8 cellular contexts compared by ENCODE assay signal in genomic region chr19:16184665-16185122, GRCh38. TPM values are rescaled to one million over a fixed set of nuclear protein-coding genes. Genes with fewer than 3 reads are reported as not detected.
DNase-seq lines count a peak whose midpoint lies in the region; ATAC-seq and TF ChIP-seq lines count a peak whose summit lies in the region.

No MANE protein-coding gene starts in this region.

- TF ChIP-seq EP300 in suprapubic skin (IDR thresholded peaks at IDR 0.05), result no peak

- intact Hi-C loops in activated CD4-positive, alpha-beta T cell treated with anti-CD3 and anti-CD28 coated beads, Interleukin-2, amount 10 ng/mL, durations not matched to agents 24 days and 14 days (cut with micrococcal nuclease), result loop anchor here (1.0 to 2.0 kb wide), 4 partner anchors 13 to 73 kb away; partner anchors contain the start of genes AP1M1 and RAB8A

- no peak for TF ChIP-seq POLR2A in suprapubic skin (IDR thresholded peaks at IDR 0.05)

- peak overlapping the region; percentile 95 for H3K27ac Mint-ChIP-seq in activated CD4-positive, alpha-beta T cell treated with anti-CD3 and anti-CD28 coated beads, Interleukin-2, amount 10 ng/mL, durations not matched to agents 24 days and 14 days
- peak overlapping the region; percentile 98 for H3K27ac Mint-ChIP-seq in activated T-helper 17 cell treated with anti-CD3 and anti-CD28 coated beads, Interleukin-2, amount 50 U/mL, for 72 hours

- 40% methylated on average over 18 of the region's 18 CpGs for WGBS in suprapubic skin

- no peak overlapping the region for H3K27ac ChIP-seq in suprapubic skin

- no peaks in the 10 kb centered on the region for H3K9me3 ChIP-seq in suprapubic skin

- no peaks in the 10 kb centered on the region for H3K36me3 ChIP-seq in kidney epithelial cell (ENCODE audit: control insufficient read depth, insufficient read depth, low read length)
- peaks cover 15% of the 10 kb centered on the region for H3K36me3 ChIP-seq in suprapubic skin

- H3K4me1 ChIP-seq in suprapubic skin, result peaks cover 30% of the 10 kb centered on the region

- DNase-seq in activated CD4-positive, alpha-beta T cell treated with anti-CD3 and anti-CD28 coated beads, Interleukin-2, amount 10 ng/mL, durations not matched to agents 24 days and 14 days, result no peak
- DNase-seq in activated CD4-positive, alpha-beta T cell treated with anti-CD3 and anti-CD28 coated beads, Interleukin-2, amount 50 U/mL, for 48 hours, result no peak
- no peak for DNase-seq in kidney epithelial cell (ENCODE audit: low read depth)
- DNase-seq in suprapubic skin (ENCODE audit: low spot score in 2 of 2), result no peak
- DNase-seq in iPS-NIHi7 (ENCODE audit: extremely low spot score), result no peak
- no peak for DNase-seq in SIG-M5 treated with dmso at 0.1 percent for 504 hours (lab: John Stamatoyannopoulos, UW; ENCODE audit: unreplicated experiment)
- no peak for DNase-seq in cerebellar nuclear complex (lab: John Stamatoyannopoulos, UW)

- H3K27me3 ChIP-seq in kidney epithelial cell (ENCODE audit: control insufficient read depth, insufficient read depth, low read length), result no peaks in the 10 kb centered on the region
- no peaks in the 10 kb centered on the region for H3K27me3 ChIP-seq in suprapubic skin

- H3K9me3 Mint-ChIP-seq in activated CD4-positive, alpha-beta T cell treated with anti-CD3 and anti-CD28 coated beads, Interleukin-2, amount 10 ng/mL, durations not matched to agents 24 days and 14 days, result no peaks in the 10 kb centered on the region
- H3K9me3 Mint-ChIP-seq in activated T-helper 17 cell treated with anti-CD3 and anti-CD28 coated beads, Interleukin-2, amount 50 U/mL, for 72 hours, result no peaks in the 10 kb centered on the region

- H3K4me1 Mint-ChIP-seq in activated CD4-positive, alpha-beta T cell treated with anti-CD3 and anti-CD28 coated beads, Interleukin-2, amount 10 ng/mL, durations not matched to agents 24 days and 14 days, result peaks cover 27% of the 10 kb centered on the region
- H3K4me1 Mint-ChIP-seq in activated T-helper 17 cell treated with anti-CD3 and anti-CD28 coated beads, Interleukin-2, amount 50 U/mL, for 72 hours, result peaks cover 13% of the 10 kb centered on the region

- H3K4me3 ChIP-seq in kidney epithelial cell (ENCODE audit: low read depth, low read length), result peak overlapping the region; percentile 74
- H3K4me3 ChIP-seq in suprapubic skin, result peak overlapping the region; percentile 98

- H3K36me3 Mint-ChIP-seq in activated CD4-positive, alpha-beta T cell treated with anti-CD3 and anti-CD28 coated beads, Interleukin-2, amount 10 ng/mL, durations not matched to agents 24 days and 14 days (ENCODE audit: low read depth), result peaks cover 26% of the 10 kb centered on the region
- peaks cover 39% of the 10 kb centered on the region for H3K36me3 Mint-ChIP-seq in activated T-helper 17 cell treated with anti-CD3 and anti-CD28 coated beads, Interleukin-2, amount 50 U/mL, for 72 hours (ENCODE audit: low read depth)

- no peak for TF ChIP-seq CTCF in kidney epithelial cell (IDR thresholded peaks at IDR 0.05; ENCODE audit: insufficient read depth, low read length, poor library complexity, severe bottlenecking)
- no peak for TF ChIP-seq CTCF in suprapubic skin (IDR thresholded peaks at IDR 0.05)

- ATAC-seq in activated T-helper 17 cell treated with anti-CD3 and anti-CD28 coated beads, Interleukin-2, amount 50 U/mL, for 72 hours (replicated peaks), result no peak

- H3K4me3 Mint-ChIP-seq in activated CD4-positive, alpha-beta T cell treated with anti-CD3 and anti-CD28 coated beads, Interleukin-2, amount 10 ng/mL, durations not matched to agents 24 days and 14 days, result peak overlapping the region; percentile 100
- H3K4me3 Mint-ChIP-seq in activated T-helper 17 cell treated with anti-CD3 and anti-CD28 coated beads, Interleukin-2, amount 50 U/mL, for 72 hours, result peak overlapping the region; percentile 96

- peaks cover 5% of the 10 kb centered on the region for H3K27me3 Mint-ChIP-seq in activated CD4-positive, alpha-beta T cell treated with anti-CD3 and anti-CD28 coated beads, Interleukin-2, amount 10 ng/mL, durations not matched to agents 24 days and 14 days
- H3K27me3 Mint-ChIP-seq in activated T-helper 17 cell treated with anti-CD3 and anti-CD28 coated beads, Interleukin-2, amount 50 U/mL, for 72 hours, result no peaks in the 10 kb centered on the region

RNA-seq across cellular contexts. Expression of gene FAM32A, which starts 0.5 kb away (rescaled TPM):
- 59.2 and 65.2 TPM in 2 replicates for total RNA-seq in activated CD4-positive, alpha-beta T cell treated with anti-CD3 and anti-CD28 coated beads, Interleukin-2, amount 10 ng/mL, durations not matched to agents 24 days and 14 days
- total RNA-seq in activated T-helper 17 cell treated with anti-CD3 and anti-CD28 coated beads, Interleukin-2, amount 50 U/mL, for 72 hours, result 10 to 100 TPM; 43.0 to 61.9 TPM
- total RNA-seq in kidney epithelial cell, result 121 and 145 TPM in 2 replicates
- 100 to 1,000 TPM in 1 of 4 donors, 10 to 100 TPM in 3; 64.2 to 102 (median 81.2) TPM for total RNA-seq in suprapubic skin

RNA-seq across cellular contexts. Expression of gene CIB3, which starts 11.4 kb away (rescaled TPM):
- not detected in 2 replicates for total RNA-seq in activated CD4-positive, alpha-beta T cell treated with anti-CD3 and anti-CD28 coated beads, Interleukin-2, amount 10 ng/mL, durations not matched to agents 24 days and 14 days
- 1 to 10 TPM in 1 of 2 donors, not detected in 1; 1.1 TPM for total RNA-seq in activated T-helper 17 cell treated with anti-CD3 and anti-CD28 coated beads, Interleukin-2, amount 50 U/mL, for 72 hours
- total RNA-seq in kidney epithelial cell, result not detected in 2 replicates
- total RNA-seq in suprapubic skin, result not detected

RNA-seq across cellular contexts. Expression of gene AP1M1, which starts 13.0 kb away (rescaled TPM):
- 107 and 111 TPM in 2 replicates for total RNA-seq in activated CD4-positive, alpha-beta T cell treated with anti-CD3 and anti-CD28 coated beads, Interleukin-2, amount 10 ng/mL, durations not matched to agents 24 days and 14 days
- total RNA-seq in activated T-helper 17 cell treated with anti-CD3 and anti-CD28 coated beads, Interleukin-2, amount 50 U/mL, for 72 hours, result 100 to 1,000 TPM; 103 to 110 TPM
- total RNA-seq in kidney epithelial cell, result 96.2 and 98.9 TPM in 2 replicates
- 10 to 100 TPM; 37.2 to 61.2 (median 45.0) TPM for total RNA-seq in suprapubic skin

RNA-seq across cellular contexts. Expression of gene HSH2D, which starts 41.2 kb away (rescaled TPM):
- 22.7 and 23.1 TPM in 2 replicates for total RNA-seq in activated CD4-positive, alpha-beta T cell treated with anti-CD3 and anti-CD28 coated beads, Interleukin-2, amount 10 ng/mL, durations not matched to agents 24 days and 14 days
- 10 to 100 TPM; 32.7 to 39.3 TPM for total RNA-seq in activated T-helper 17 cell treated with anti-CD3 and anti-CD28 coated beads, Interleukin-2, amount 50 U/mL, for 72 hours
- total RNA-seq in kidney epithelial cell (0.46 and 1.8 TPM in 2 replicates), suprapubic skin (1 to 10 TPM in 1 of 4 donors, under 1 TPM in 1, not detected in 2; 0.23 to 1.4 TPM)
